In the genomic region with DNA sequence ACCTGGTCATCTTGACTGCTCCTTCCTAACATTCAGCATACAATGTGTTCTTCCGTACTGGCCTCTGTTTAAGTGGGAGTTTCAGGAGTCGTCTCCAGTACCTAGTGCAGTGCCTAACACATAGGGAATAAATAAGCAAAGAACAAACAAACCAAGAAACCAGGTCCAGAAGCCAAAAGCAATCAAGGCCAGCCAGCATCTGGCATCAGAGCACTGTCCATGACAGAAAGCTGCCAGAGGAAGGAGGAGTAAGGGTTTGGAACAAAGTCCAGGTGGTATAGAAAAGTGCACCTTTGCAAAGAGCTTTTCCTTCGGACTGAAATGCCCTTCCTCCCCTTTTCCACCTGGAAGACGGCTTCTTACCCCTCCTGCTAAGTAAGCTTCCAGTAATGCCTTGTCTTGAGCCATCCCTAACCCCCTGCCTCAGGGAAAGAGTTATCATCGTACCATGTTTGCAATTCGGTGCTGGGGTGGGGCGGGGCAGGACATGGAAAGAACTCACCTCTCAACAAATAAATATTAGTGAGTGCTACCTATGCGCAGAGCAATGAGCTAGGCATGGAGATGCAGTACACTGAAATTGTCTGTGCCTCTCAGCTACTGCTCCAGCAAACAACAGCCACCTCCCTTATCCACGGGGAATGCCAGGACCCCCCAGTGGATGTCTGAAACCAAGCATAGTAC, we compare ENCODE assay signal across 2 cellular contexts.
TF ChIP-seq lines count a peak whose summit lies in the region.

No MANE protein-coding gene starts in this region.

TF ChIP-seq in A549, 52 proteins besides CTCF, POLR2A, EP300 and RAD21:
- TF ChIP-seq, protein P1, sequence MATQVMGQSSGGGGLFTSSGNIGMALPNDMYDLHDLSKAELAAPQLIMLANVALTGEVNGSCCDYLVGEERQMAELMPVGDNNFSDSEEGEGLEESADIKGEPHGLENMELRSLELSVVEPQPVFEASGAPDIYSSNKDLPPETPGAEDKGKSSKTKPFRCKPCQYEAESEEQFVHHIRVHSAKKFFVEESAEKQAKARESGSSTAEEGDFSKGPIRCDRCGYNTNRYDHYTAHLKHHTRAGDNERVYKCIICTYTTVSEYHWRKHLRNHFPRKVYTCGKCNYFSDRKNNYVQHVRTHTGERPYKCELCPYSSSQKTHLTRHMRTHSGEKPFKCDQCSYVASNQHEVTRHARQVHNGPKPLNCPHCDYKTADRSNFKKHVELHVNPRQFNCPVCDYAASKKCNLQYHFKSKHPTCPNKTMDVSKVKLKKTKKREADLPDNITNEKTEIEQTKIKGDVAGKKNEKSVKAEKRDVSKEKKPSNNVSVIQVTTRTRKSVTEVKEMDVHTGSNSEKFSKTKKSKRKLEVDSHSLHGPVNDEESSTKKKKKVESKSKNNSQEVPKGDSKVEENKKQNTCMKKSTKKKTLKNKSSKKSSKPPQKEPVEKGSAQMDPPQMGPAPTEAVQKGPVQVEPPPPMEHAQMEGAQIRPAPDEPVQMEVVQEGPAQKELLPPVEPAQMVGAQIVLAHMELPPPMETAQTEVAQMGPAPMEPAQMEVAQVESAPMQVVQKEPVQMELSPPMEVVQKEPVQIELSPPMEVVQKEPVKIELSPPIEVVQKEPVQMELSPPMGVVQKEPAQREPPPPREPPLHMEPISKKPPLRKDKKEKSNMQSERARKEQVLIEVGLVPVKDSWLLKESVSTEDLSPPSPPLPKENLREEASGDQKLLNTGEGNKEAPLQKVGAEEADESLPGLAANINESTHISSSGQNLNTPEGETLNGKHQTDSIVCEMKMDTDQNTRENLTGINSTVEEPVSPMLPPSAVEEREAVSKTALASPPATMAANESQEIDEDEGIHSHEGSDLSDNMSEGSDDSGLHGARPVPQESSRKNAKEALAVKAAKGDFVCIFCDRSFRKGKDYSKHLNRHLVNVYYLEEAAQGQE (IDR thresholded peaks at IDR 0.05) = no peak
- TF ChIP-seq, protein P2, sequence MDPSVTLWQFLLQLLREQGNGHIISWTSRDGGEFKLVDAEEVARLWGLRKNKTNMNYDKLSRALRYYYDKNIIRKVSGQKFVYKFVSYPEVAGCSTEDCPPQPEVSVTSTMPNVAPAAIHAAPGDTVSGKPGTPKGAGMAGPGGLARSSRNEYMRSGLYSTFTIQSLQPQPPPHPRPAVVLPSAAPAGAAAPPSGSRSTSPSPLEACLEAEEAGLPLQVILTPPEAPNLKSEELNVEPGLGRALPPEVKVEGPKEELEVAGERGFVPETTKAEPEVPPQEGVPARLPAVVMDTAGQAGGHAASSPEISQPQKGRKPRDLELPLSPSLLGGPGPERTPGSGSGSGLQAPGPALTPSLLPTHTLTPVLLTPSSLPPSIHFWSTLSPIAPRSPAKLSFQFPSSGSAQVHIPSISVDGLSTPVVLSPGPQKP (IDR thresholded peaks at IDR 0.05; ENCODE audit: low read depth, low read length) = no peak
- TF ChIP-seq JUN (IDR thresholded peaks at IDR 0.05) (no peak), KDM5A (IDR thresholded peaks at IDR 0.05) (no peak), FOSB (CRISPR knock-in tag; IDR thresholded peaks at IDR 0.05) (no peak), POLR2AphosphoS2 (conservative IDR thresholded peaks at IDR 0.05; ENCODE audit: low read length) (no peak), RARB (CRISPR knock-in tag; IDR thresholded peaks at IDR 0.05) (no peak), CHD4 (IDR thresholded peaks at IDR 0.05; ENCODE audit: borderline replicate concordance) (no peak), TP53 (CRISPR knock-in tag; IDR thresholded peaks at IDR 0.05) (no peak), MAFK (IDR thresholded peaks at IDR 0.05; ENCODE audit: partially characterized antibody) (no peak), HOXB5 (CRISPR knock-in tag; IDR thresholded peaks at IDR 0.05) (no peak), CEBPB (IDR thresholded peaks at IDR 0.05) (no peak), RFX5 (IDR thresholded peaks at IDR 0.05) (no peak), ESRRA (IDR thresholded peaks at IDR 0.05; ENCODE audit: borderline replicate concordance, low read length) (no peak), ZFP36 (IDR thresholded peaks at IDR 0.05; ENCODE audit: borderline replicate concordance, partially characterized antibody) (no peak)
- TF ChIP-seq, protein P3, sequence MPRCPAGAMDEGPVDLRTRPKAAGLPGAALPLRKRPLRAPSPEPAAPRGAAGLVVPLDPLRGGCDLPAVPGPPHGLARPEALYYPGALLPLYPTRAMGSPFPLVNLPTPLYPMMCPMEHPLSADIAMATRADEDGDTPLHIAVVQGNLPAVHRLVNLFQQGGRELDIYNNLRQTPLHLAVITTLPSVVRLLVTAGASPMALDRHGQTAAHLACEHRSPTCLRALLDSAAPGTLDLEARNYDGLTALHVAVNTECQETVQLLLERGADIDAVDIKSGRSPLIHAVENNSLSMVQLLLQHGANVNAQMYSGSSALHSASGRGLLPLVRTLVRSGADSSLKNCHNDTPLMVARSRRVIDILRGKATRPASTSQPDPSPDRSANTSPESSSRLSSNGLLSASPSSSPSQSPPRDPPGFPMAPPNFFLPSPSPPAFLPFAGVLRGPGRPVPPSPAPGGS (IDR thresholded peaks at IDR 0.05) = no peak
- TF ChIP-seq, protein P4, sequence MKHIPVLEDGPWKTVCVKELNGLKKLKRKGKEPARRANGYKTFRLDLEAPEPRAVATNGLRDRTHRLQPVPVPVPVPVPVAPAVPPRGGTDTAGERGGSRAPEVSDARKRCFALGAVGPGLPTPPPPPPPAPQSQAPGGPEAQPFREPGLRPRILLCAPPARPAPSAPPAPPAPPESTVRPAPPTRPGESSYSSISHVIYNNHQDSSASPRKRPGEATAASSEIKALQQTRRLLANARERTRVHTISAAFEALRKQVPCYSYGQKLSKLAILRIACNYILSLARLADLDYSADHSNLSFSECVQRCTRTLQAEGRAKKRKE (CRISPR knock-in tag; IDR thresholded peaks at IDR 0.05; ENCODE audit: low read depth) = no peak
- TF ChIP-seq, protein P5, sequence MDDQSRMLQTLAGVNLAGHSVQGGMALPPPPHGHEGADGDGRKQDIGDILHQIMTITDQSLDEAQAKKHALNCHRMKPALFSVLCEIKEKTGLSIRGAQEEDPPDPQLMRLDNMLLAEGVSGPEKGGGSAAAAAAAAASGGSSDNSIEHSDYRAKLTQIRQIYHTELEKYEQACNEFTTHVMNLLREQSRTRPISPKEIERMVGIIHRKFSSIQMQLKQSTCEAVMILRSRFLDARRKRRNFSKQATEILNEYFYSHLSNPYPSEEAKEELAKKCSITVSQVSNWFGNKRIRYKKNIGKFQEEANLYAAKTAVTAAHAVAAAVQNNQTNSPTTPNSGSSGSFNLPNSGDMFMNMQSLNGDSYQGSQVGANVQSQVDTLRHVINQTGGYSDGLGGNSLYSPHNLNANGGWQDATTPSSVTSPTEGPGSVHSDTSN (IDR thresholded peaks at IDR 0.05) = no peak
TF ChIP-seq in A549: peak in this region for 0.

TF ChIP-seq in endothelial cell of umbilical vein, 7 proteins besides CTCF, POLR2A, EP300 and RAD21 (continued from another document):
- no peak for TF ChIP-seq GATA2 (IDR thresholded peaks at IDR 0.05; ENCODE audit: insufficient read depth, insufficient read length, low read depth, low read length)
- TF ChIP-seq, protein P6, sequence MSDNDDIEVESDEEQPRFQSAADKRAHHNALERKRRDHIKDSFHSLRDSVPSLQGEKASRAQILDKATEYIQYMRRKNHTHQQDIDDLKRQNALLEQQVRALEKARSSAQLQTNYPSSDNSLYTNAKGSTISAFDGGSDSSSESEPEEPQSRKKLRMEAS (IDR thresholded peaks at IDR 0.05; ENCODE audit: insufficient read depth, insufficient read length) = no peak
- TF ChIP-seq EZH2 (IDR thresholded peaks at IDR 0.05; ENCODE audit: borderline replicate concordance, low read depth, low read length, severe bottlenecking) = no peak
- TF ChIP-seq POLR2AphosphoS5 (IDR thresholded peaks at IDR 0.05; ENCODE audit: insufficient read depth, low read depth, low read length) = no peak
- no peak for TF ChIP-seq FOS (IDR thresholded peaks at IDR 0.05; ENCODE audit: borderline replicate concordance, insufficient read depth, low read length)
